In the genomic region with DNA sequence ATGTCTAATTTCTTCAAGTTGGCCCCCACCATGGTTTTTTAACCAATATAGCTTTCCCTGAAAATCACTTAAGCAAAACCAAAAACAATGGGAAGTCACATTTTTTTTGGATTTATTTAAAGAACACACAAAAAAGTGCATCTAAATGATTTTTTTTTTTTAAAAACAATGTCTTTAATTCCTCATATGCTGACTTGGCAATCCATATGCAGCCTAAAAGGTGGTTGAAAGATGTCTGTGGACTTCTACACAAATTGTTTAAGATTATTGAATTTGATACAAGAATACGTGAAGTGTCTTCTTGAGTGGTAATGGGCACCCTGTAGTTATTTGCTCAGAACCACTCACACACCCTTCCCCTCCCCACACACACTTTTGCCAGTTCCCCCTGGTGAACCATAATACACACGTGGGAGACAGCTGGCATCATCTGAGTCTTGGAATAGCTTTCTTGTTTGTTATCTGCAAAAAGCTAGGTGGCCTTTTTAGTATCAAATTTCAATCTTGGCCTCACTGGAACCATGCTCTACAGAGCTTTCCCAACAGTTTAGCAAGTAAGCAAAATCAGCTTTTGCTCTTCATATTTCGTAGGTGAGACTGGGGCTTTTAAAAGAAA, we compare ENCODE assay signal across 2 cellular contexts.
A peak's percentile ranks its signal among the peaks of the same experiment; 100 is the strongest.
TF ChIP-seq lines count a peak whose summit lies in the region.

No MANE protein-coding gene starts in this region.

TF ChIP-seq in K562, 482 proteins besides CTCF, POLR2A, EP300 and RAD21 (continued from another document):
- TF ChIP-seq, protein P1, sequence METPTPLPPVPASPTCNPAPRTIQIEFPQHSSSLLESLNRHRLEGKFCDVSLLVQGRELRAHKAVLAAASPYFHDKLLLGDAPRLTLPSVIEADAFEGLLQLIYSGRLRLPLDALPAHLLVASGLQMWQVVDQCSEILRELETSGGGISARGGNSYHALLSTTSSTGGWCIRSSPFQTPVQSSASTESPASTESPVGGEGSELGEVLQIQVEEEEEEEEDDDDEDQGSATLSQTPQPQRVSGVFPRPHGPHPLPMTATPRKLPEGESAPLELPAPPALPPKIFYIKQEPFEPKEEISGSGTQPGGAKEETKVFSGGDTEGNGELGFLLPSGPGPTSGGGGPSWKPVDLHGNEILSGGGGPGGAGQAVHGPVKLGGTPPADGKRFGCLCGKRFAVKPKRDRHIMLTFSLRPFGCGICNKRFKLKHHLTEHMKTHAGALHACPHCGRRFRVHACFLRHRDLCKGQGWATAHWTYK (CRISPR knock-in tag; IDR thresholded peaks at IDR 0.05) = no peak
- TF ChIP-seq U2AF2 (optimal IDR thresholded peaks at IDR 0.05; ENCODE audit: low read depth, low read length) = no peak
- peak; percentile 35; the same call in 1 of the 2 replicates for TF ChIP-seq C11orf30 (IDR thresholded peaks at IDR 0.05; ENCODE audit: low read depth)
- peak; percentile 70 for TF ChIP-seq ZNF316 (IDR thresholded peaks at IDR 0.05)
- peak; percentile 47; the same call in 1 of the 2 replicates for TF ChIP-seq MAFF (IDR thresholded peaks at IDR 0.05; ENCODE audit: low read length)
- no peak for TF ChIP-seq ELF4 (CRISPR knock-in tag; IDR thresholded peaks at IDR 0.05)
- TF ChIP-seq, protein P2, sequence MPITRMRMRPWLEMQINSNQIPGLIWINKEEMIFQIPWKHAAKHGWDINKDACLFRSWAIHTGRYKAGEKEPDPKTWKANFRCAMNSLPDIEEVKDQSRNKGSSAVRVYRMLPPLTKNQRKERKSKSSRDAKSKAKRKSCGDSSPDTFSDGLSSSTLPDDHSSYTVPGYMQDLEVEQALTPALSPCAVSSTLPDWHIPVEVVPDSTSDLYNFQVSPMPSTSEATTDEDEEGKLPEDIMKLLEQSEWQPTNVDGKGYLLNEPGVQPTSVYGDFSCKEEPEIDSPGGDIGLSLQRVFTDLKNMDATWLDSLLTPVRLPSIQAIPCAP (CRISPR knock-in tag; IDR thresholded peaks at IDR 0.05; ENCODE audit: borderline replicate concordance) = no peak
- TF ChIP-seq, protein P3, sequence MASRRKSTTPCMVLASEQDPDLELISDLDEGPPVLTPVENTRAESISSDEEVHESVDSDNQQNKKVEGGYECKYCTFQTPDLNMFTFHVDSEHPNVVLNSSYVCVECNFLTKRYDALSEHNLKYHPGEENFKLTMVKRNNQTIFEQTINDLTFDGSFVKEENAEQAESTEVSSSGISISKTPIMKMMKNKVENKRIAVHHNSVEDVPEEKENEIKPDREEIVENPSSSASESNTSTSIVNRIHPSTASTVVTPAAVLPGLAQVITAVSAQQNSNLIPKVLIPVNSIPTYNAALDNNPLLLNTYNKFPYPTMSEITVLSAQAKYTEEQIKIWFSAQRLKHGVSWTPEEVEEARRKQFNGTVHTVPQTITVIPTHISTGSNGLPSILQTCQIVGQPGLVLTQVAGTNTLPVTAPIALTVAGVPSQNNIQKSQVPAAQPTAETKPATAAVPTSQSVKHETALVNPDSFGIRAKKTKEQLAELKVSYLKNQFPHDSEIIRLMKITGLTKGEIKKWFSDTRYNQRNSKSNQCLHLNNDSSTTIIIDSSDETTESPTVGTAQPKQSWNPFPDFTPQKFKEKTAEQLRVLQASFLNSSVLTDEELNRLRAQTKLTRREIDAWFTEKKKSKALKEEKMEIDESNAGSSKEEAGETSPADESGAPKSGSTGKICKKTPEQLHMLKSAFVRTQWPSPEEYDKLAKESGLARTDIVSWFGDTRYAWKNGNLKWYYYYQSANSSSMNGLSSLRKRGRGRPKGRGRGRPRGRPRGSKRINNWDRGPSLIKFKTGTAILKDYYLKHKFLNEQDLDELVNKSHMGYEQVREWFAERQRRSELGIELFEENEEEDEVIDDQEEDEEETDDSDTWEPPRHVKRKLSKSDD (conservative IDR thresholded peaks at IDR 0.05; ENCODE audit: low read length) = no peak
- TF ChIP-seq MEF2A (IDR thresholded peaks at IDR 0.05; ENCODE audit: control insufficient read depth, low read depth, low read length) = no peak
- TF ChIP-seq HCFC1 (IDR thresholded peaks at IDR 0.05; ENCODE audit: low read depth, low read length) = no peak
- TF ChIP-seq, protein P4, sequence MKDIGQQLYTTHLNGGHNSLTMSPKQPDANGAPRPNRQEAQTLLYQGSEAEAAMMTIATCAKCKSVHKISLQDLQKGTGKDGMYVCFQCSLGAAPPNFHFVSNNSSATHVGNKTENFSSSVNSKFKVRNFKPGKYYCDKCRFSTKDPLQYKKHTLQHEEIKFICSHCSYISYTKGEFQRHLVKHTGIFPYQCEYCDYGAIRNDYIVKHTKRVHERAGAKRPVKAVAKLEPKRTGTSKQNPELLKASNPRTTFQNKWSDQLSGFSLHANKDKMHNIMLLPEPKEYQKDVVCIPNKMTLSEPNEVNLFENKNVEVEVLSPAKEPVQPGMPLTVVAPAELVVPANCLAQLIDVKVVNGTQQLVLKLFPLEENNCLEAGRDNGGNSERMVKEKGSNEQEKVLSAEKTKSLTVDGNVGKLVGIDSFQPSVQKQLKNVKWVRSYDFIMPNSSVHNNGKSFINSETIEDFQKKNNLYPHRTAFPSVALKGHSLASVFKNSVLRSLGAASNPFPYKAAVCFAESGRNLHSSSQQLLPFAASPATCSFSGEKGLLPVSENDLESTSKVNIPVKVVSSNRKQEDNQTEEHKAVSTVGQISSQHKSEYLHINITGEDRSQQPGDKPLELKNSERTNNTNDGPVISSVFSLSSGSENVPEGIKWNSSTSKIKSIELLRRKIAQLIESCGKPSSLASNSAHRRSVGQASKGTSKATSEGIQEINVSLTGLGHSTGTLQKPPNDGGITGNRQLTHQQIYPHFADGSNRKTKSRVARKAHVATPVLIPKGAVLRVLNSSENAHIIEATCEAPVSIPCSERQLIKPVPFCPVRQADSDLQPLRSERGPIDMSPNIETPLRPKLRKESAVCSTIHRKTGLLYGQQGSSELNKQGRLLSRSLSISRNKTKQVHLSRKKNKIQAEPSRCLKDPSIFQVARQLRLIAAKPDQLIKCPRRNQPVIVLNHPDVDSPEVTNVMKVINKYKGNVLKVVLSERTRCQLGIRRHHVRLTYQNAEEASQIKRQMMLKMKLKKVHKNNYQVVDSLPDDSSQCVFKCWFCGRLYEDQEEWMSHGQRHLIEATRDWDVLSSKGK (CRISPR knock-in tag; IDR thresholded peaks at IDR 0.05) = no peak
- TF ChIP-seq ZC3H11A (IDR thresholded peaks at IDR 0.05; ENCODE audit: low read depth, low read length) = no peak
- peak; percentile 41; the same call in 1 of the 2 replicates for TF ChIP-seq MAFK (IDR thresholded peaks at IDR 0.05; ENCODE audit: low read length)
- TF ChIP-seq BMI1 (IDR thresholded peaks at IDR 0.05; ENCODE audit: low read length) = no peak
- no peak for TF ChIP-seq TRIM28 (IDR thresholded peaks at IDR 0.05)

TF ChIP-seq in SK-N-SH, 30 proteins besides CTCF, POLR2A, EP300 and RAD21 (continued from another document):
- TF ChIP-seq, protein P5, sequence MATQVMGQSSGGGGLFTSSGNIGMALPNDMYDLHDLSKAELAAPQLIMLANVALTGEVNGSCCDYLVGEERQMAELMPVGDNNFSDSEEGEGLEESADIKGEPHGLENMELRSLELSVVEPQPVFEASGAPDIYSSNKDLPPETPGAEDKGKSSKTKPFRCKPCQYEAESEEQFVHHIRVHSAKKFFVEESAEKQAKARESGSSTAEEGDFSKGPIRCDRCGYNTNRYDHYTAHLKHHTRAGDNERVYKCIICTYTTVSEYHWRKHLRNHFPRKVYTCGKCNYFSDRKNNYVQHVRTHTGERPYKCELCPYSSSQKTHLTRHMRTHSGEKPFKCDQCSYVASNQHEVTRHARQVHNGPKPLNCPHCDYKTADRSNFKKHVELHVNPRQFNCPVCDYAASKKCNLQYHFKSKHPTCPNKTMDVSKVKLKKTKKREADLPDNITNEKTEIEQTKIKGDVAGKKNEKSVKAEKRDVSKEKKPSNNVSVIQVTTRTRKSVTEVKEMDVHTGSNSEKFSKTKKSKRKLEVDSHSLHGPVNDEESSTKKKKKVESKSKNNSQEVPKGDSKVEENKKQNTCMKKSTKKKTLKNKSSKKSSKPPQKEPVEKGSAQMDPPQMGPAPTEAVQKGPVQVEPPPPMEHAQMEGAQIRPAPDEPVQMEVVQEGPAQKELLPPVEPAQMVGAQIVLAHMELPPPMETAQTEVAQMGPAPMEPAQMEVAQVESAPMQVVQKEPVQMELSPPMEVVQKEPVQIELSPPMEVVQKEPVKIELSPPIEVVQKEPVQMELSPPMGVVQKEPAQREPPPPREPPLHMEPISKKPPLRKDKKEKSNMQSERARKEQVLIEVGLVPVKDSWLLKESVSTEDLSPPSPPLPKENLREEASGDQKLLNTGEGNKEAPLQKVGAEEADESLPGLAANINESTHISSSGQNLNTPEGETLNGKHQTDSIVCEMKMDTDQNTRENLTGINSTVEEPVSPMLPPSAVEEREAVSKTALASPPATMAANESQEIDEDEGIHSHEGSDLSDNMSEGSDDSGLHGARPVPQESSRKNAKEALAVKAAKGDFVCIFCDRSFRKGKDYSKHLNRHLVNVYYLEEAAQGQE (IDR thresholded peaks at IDR 0.05; ENCODE audit: low read depth, low read length) = no peak
- TF ChIP-seq POLR2AphosphoS5 (IDR thresholded peaks at IDR 0.05; ENCODE audit: low read depth, low read length) (no peak), TCF12 (IDR thresholded peaks at IDR 0.05) (no peak), ELF1 (IDR thresholded peaks at IDR 0.05) (no peak), NFIC (IDR thresholded peaks at IDR 0.05; ENCODE audit: borderline replicate concordance) (no peak), NRF1 (IDR thresholded peaks at IDR 0.05; ENCODE audit: low read depth, low read length) (no peak), MEF2A (IDR thresholded peaks at IDR 0.05; ENCODE audit: borderline replicate concordance, low read depth) (no peak)
- TF ChIP-seq, protein P6, sequence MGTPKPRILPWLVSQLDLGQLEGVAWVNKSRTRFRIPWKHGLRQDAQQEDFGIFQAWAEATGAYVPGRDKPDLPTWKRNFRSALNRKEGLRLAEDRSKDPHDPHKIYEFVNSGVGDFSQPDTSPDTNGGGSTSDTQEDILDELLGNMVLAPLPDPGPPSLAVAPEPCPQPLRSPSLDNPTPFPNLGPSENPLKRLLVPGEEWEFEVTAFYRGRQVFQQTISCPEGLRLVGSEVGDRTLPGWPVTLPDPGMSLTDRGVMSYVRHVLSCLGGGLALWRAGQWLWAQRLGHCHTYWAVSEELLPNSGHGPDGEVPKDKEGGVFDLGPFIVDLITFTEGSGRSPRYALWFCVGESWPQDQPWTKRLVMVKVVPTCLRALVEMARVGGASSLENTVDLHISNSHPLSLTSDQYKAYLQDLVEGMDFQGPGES (IDR thresholded peaks at IDR 0.05; ENCODE audit: low read depth, low read length) = no peak
